18 cellular contexts compared by ENCODE assay signal in the genomic region with DNA sequence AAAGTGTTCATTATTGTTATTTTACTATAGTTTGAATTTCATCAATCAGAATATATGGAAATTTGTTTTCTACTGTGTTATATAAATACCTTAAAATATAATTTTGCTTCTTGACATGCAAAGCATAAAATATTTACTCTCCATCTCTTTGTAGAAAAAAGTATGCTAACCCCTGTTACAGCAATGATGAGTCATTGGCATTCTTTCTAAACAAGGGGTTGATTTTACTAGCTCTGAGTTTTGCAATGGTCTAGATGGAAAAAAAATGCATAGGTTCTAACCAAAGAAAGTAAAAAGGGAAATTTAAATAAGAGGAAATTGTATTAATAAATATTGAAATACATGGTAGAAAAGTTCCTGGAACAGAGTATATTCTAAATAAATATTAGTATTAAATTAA.
DNase-seq lines count a peak whose midpoint lies in the region; ATAC-seq and TF ChIP-seq lines count a peak whose summit lies in the region.
"Had no signal": no experiment of that assay in that cellular context is flagged by ENCODE, and none has a peak within 500 bp of the region (broad histone marks: within the 10 kb centered on the region; RNA-seq: fewer than 3 reads in every experiment).

No MANE protein-coding gene starts in this region.

- H3K4me3 ChIP-seq in NB4 (ENCODE audit: low read depth, low read length) (no peak overlapping the region), choroid plexus epithelial cell (ENCODE audit: low read depth, low read length) (no peak overlapping the region)
- H3K4me3 ChIP-seq: BLaER1 had no signal

- BruUV-seq in Calu3 (replicated peaks; lab: Mats Ljungman, UMichigan): no TSS peak

- H3K4me3 Mint-ChIP-seq in Calu3 (ENCODE audit: low read depth, unreplicated experiment): no peak overlapping the region
- no peak overlapping the region for H3K4me3 Mint-ChIP-seq in natural killer cell
- H3K4me3 Mint-ChIP-seq: CD8-positive, alpha-beta T cell had no signal

- TF ChIP-seq POLR2A in NB4 (IDR thresholded peaks at IDR 0.05; ENCODE audit: extremely low read depth, insufficient read length): no peak

- no peak for TF ChIP-seq CTCF in NB4 (IDR thresholded peaks at IDR 0.05; ENCODE audit: low read depth, low read length)
- TF ChIP-seq CTCF in choroid plexus epithelial cell (conservative IDR thresholded peaks at IDR 0.05; ENCODE audit: low read depth, low read length): no peak
- no peak for TF ChIP-seq CTCF in Calu3 (IDR thresholded peaks at IDR 0.05; ENCODE audit: unreplicated experiment)
- no peak for TF ChIP-seq CTCF in natural killer cell (IDR thresholded peaks at IDR 0.05)

- H3K9me3 Mint-ChIP-seq in Calu3 (ENCODE audit: low read depth, unreplicated experiment): peaks cover 3% of the 10 kb centered on the region
- peaks cover 15 to 16% of the 10 kb centered on the region in 2 donors for H3K9me3 Mint-ChIP-seq in natural killer cell

- CTCF ChIA-PET in Calu3 (lab: Charles Lee): no interaction called here

- H3K4me1 Mint-ChIP-seq in Calu3 (ENCODE audit: low read depth, unreplicated experiment) (no peaks in the 10 kb centered on the region), natural killer cell (no peaks in the 10 kb centered on the region)

- ATAC-seq in natural killer cell: no peak
- ATAC-seq: CD8-positive, alpha-beta T cell had no signal

- H3K27ac Mint-ChIP-seq in Calu3 (ENCODE audit: unreplicated experiment): no peak overlapping the region
- H3K27ac Mint-ChIP-seq in natural killer cell: no peak overlapping the region
- H3K27ac Mint-ChIP-seq: CD8-positive, alpha-beta T cell had no signal

- no peaks in the 10 kb centered on the region for H3K36me3 Mint-ChIP-seq in Calu3 (ENCODE audit: insufficient read depth, unreplicated experiment)
- H3K36me3 Mint-ChIP-seq in natural killer cell: no peaks in the 10 kb centered on the region
- H3K36me3 Mint-ChIP-seq: CD8-positive, alpha-beta T cell had no signal

- H3K27me3 Mint-ChIP-seq in Calu3 (ENCODE audit: unreplicated experiment) (no peaks in the 10 kb centered on the region), natural killer cell (ENCODE audit: low read depth in 2 of 2) (no peaks in the 10 kb centered on the region)

- DNase-seq in ELR (ENCODE audit: low read depth) (peak; percentile 19), NB4 (ENCODE audit: low read depth) (peak; percentile 5), choroid plexus epithelial cell (ENCODE audit: low read depth) (peak; percentile 14), renal cortical epithelial cell (ENCODE audit: low read depth) (peak; percentile 50), OCI-M1 (lab: John Stamatoyannopoulos, UW) (no peak), Calu3 (no peak), natural killer cell (no peak)
- DNase-seq: ACHN; CD8-positive, alpha-beta T cell; DMS153; KBM-7; NCI-H1105 treated with DMSO at 0.1 percent for 48 hours; NCI-H2029 treated with DMSO at 0.1 percent for 48 hours; NCI-H524 treated with DMSO at 0.1 percent for 48 hours; NCI-H82; RPMI8226; SHP77 had no signal

- intact Hi-C loops in Calu3 (cut with micrococcal nuclease; ENCODE audit: unreplicated experiment) (no loop called here), natural killer cell (cut with micrococcal nuclease) (no loop called here)

Comparison
In these comparisons a context has a peak if more than half of its experiments do, and no peak if none do; other contexts are left out.
1. DNase-seq: peak in ELR (single experiment), NB4 (single experiment), choroid plexus epithelial cell (single experiment) and renal cortical epithelial cell (single experiment); none in OCI-M1 (single experiment), Calu3 (single experiment) and natural killer cell (single experiment).